26 cellular contexts compared by ENCODE assay signal in the genomic region with DNA sequence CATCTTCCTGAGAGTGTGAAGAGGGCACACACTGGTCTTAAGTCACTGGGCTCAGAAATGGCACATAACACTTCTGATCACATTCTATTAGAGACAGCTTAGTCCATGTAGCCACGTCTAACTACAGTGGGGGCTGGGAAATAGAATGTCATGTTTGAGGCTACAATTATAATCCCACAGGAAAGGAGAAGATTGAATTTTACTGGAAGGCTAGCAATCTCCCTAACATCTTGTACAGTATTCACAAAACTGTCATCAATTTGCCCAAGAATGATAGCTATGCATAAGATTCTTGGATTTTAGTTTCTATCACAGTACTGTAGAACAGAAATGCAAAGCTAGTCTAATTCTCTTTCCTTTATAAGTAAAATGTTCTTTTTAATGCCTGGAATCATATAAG.
"Had no signal": no experiment of that assay in that cellular context is flagged by ENCODE, and none has a peak within 500 bp of the region (broad histone marks: within the 10 kb centered on the region; RNA-seq: fewer than 3 reads in every experiment).

No MANE protein-coding gene starts in this region.

- H3K9me3 ChIP-seq: colonic mucosa, right atrium auricular region, spleen, testis had no signal

- H3K27ac ChIP-seq: colonic mucosa, right atrium auricular region, spleen, testis had no signal

- H3K36me3 ChIP-seq: colonic mucosa, right atrium auricular region, spleen had no signal

- DNase-seq: activated CD4-positive, alpha-beta memory T cell treated with anti-CD3 and anti-CD28 coated beads, Interleukin-2, amount 10 ng/mL, durations not matched to agents 7 days and 5 days; activated CD4-positive, alpha-beta T cell treated with anti-CD3 and anti-CD28 coated beads for 1 hour; activated CD4-positive, alpha-beta T cell treated with anti-CD3 and anti-CD28 coated beads, Interleukin-2, amount 10 ng/mL, durations not matched to agents 7 days and 5 days; activated CD8-positive, alpha-beta memory T cell treated with anti-CD3 and anti-CD28 coated beads, Interleukin-2, amount 50 U/mL, for 48 hours; activated gamma-delta T cell; activated naive CD4-positive, alpha-beta T cell treated with anti-CD3 and anti-CD28 coated beads, Interleukin-2, amount 10 ng/mL, durations not matched to agents 7 days and 5 days; activated naive CD8-positive, alpha-beta T cell treated with anti-CD3 and anti-CD28 coated beads, Interleukin-2, amount 10 ng/mL, durations not matched to agents 7 days and 5 days; activated T-cell treated with anti-CD3 and anti-CD28 coated beads, Interleukin-2, amount 50 U/mL, for 24 hours; amniotic stem cell; colonic mucosa; effector memory CD4-positive, alpha-beta T cell; erythroblast; foreskin fibroblast; head of caudate nucleus; hippocampal formation; kidney; left colon; naive thymus-derived CD4-positive, alpha-beta T cell; occipital lobe; spleen; stimulated activated naive CD4-positive, alpha-beta T cell treated with Interleukin-2 at 50 U/mL for 16 hours; T-helper 2 cell; testis; trophoblast cell had no signal

- H3K27me3 ChIP-seq: colonic mucosa, right atrium auricular region, spleen, testis had no signal

- H3K4me1 ChIP-seq: colonic mucosa, right atrium auricular region, testis had no signal

- H3K4me3 ChIP-seq: colonic mucosa, right atrium auricular region, spleen, testis had no signal

- ATAC-seq: left colon; naive thymus-derived CD4-positive, alpha-beta T cell; WTC11 had no signal
